Comparison of ENCODE assay signal across 13 cellular contexts in genomic region chr15:31304736-31305365, GRCh38. TPM values are rescaled to one million over a fixed set of nuclear protein-coding genes. Genes with fewer than 3 reads are reported as not detected.
DNase-seq lines count a peak whose midpoint lies in the region; ATAC-seq and TF ChIP-seq lines count a peak whose summit lies in the region.
"Had no signal": no experiment of that assay in that cellular context is flagged by ENCODE, and none has a peak within 500 bp of the region (broad histone marks: within the 10 kb centered on the region; RNA-seq: fewer than 3 reads in every experiment).

No MANE protein-coding gene starts in this region.

- POLR2A ChIA-PET in HEK293 (lab: Yijun Ruan, JAX): no interaction called here

- TF ChIP-seq CTCF in HEK293 (tag by site-specific recombination; IDR thresholded peaks at IDR 0.05) (no peak), lower leg skin (IDR thresholded peaks at IDR 0.05) (no peak)

- H3K9me3 Mint-ChIP-seq in CD4-positive, CD25-positive, alpha-beta regulatory T cell: no peaks in the 10 kb centered on the region
- H3K9me3 Mint-ChIP-seq: activated T-cell treated with anti-CD3 and anti-CD28 coated beads, Interleukin-2, amount 50 U/mL, for 72 hours; naive B cell had no signal

- H3K4me1 Mint-ChIP-seq in CD4-positive, CD25-positive, alpha-beta regulatory T cell: peaks cover 0 to 48% (median 22%) of the 10 kb centered on the region in 4 donors

- CTCF ChIA-PET in HEK293 (lab: Yijun Ruan, JAX): no interaction called here

- no peak for TF ChIP-seq POLR2A in lower leg skin (IDR thresholded peaks at IDR 0.05)

- intact Hi-C loops in lower leg skin (cut with DNase I; ENCODE audit: low total_unique reads): no loop called here

- H3K4me1 ChIP-seq in CD4-positive, CD25-positive, alpha-beta regulatory T cell (ENCODE audit: control insufficient read depth, insufficient read depth, low read length, poor library complexity, severe bottlenecking): peaks cover 12% of the 10 kb centered on the region
- no peaks in the 10 kb centered on the region; the same call in 1 of the 2 replicates for H3K4me1 ChIP-seq in HEK293 (ENCODE audit: control insufficient read depth, insufficient read depth, low read length)

- no peak overlapping the region for H3K4me3 ChIP-seq in CD4-positive, CD25-positive, alpha-beta regulatory T cell (ENCODE audit: low read depth, low read length)
- H3K4me3 ChIP-seq in HEK293 (ENCODE audit: low read depth, low read length) (no peak overlapping the region), lower leg skin (ENCODE audit: low read depth, poor library complexity, severe bottlenecking) (no peak overlapping the region)
- H3K4me3 ChIP-seq: thoracic aorta had no signal

- no peaks in the 10 kb centered on the region for H3K36me3 Mint-ChIP-seq in CD4-positive, CD25-positive, alpha-beta regulatory T cell
- H3K36me3 Mint-ChIP-seq: naive B cell had no signal

- H3K9me3 ChIP-seq in CD4-positive, CD25-positive, alpha-beta regulatory T cell (ENCODE audit: control insufficient read depth in 2 of 2, low read length in 2 of 2): no peaks in the 10 kb centered on the region
- H3K9me3 ChIP-seq in HEK293 (ENCODE audit: control insufficient read depth, insufficient read depth, low read depth, low read length): no peaks in the 10 kb centered on the region
- H3K9me3 ChIP-seq: thoracic aorta had no signal

- WGBS in lower leg skin, 2 donors: 86% methylated on average over 12 of the region's 12 CpGs

- H3K27ac Mint-ChIP-seq in CD4-positive, CD25-positive, alpha-beta regulatory T cell: peak overlapping the region in 2 of 3 donors; percentile 20 to 84
- H3K27ac Mint-ChIP-seq: activated T-cell treated with anti-CD3 and anti-CD28 coated beads, Interleukin-2, amount 50 U/mL, for 72 hours had no signal

- ATAC-seq in CD4-positive, CD25-positive, alpha-beta regulatory T cell (ENCODE audit: low read depth in 2 of 2): no peak

- H3K4me3 Mint-ChIP-seq in CD4-positive, CD25-positive, alpha-beta regulatory T cell: no peak overlapping the region
- H3K4me3 Mint-ChIP-seq: activated T-cell treated with anti-CD3 and anti-CD28 coated beads, Interleukin-2, amount 50 U/mL, for 72 hours had no signal

- no peaks in the 10 kb centered on the region for H3K27me3 ChIP-seq in CD4-positive, CD25-positive, alpha-beta regulatory T cell (ENCODE audit: control insufficient read depth, insufficient read depth, low read length)

- H3K27me3 Mint-ChIP-seq in CD4-positive, CD25-positive, alpha-beta regulatory T cell: peaks cover 5% of the 10 kb centered on the region
- H3K27me3 Mint-ChIP-seq: naive B cell had no signal

- no peaks in the 10 kb centered on the region for H3K36me3 ChIP-seq in CD4-positive, CD25-positive, alpha-beta regulatory T cell (ENCODE audit: control insufficient read depth, insufficient read depth, low read length)
- H3K36me3 ChIP-seq in HEK293 (ENCODE audit: control insufficient read depth in 2 of 2, insufficient read depth in 1 of 2, low read length in 2 of 2): no peaks in the 10 kb centered on the region
- H3K36me3 ChIP-seq: thoracic aorta had no signal

- no peak for DNase-seq in CD4-positive, CD25-positive, alpha-beta regulatory T cell
- DNase-seq in RPMI8226: peak; percentile 25
- peak; percentile 14 to 73 for DNase-seq in lower leg skin (ENCODE audit: low spot score in 2 of 2)
- no peak for DNase-seq in D341Med (ENCODE audit: low spot score)
- DNase-seq in hepatic stellate cell (ENCODE audit: low spot score): no peak
- DNase-seq in NCI-H2029 (lab: John Stamatoyannopoulos, UW): no peak
- no peak for DNase-seq in putamen (ENCODE audit: low spot score)
- DNase-seq: activated T-cell treated with anti-CD3 and anti-CD28 coated beads, Interleukin-2, amount 50 U/mL, for 72 hours; naive B cell; NCI-H82; stimulated activated CD4-positive, alpha-beta T cell treated with anti-CD3 and anti-CD28 coated beads, Interleukin-2, amount 100 ng/mL, for 24 hours had no signal

- no peak overlapping the region for H3K27ac ChIP-seq in CD4-positive, CD25-positive, alpha-beta regulatory T cell (ENCODE audit: insufficient read depth, low read length, poor library complexity, severe bottlenecking)
- no peak overlapping the region for H3K27ac ChIP-seq in HEK293 (ENCODE audit: extremely low read depth, low read depth, low read length)
- H3K27ac ChIP-seq: thoracic aorta had no signal

TF ChIP-seq in HEK293, 187 proteins besides CTCF, POLR2A, EP300 and RAD21:
- TF ChIP-seq YY2 (tag by site-specific recombination; IDR thresholded peaks at IDR 0.05) (no peak), GLIS1 (tag by site-specific recombination; IDR thresholded peaks at IDR 0.05) (peak; percentile 52; the same call in 1 of the 2 replicates), ZNF704 (tag by site-specific recombination; IDR thresholded peaks at IDR 0.05) (no peak), ZNF366 (tag by site-specific recombination; conservative IDR thresholded peaks at IDR 0.05) (no peak), ZNF555 (tag by site-specific recombination; conservative IDR thresholded peaks at IDR 0.05) (no peak), ZBTB10 (tag by site-specific recombination; IDR thresholded peaks at IDR 0.05) (no peak)
TF ChIP-seq in HEK293: peak in this region for 1.

RNA-seq across cellular contexts. Expression of gene KLF13, which starts 21.8 kb away (rescaled TPM):
- 227 TPM for total RNA-seq in CD4-positive, CD25-positive, alpha-beta regulatory T cell
- 10 to 100 TPM; 36.3 to 52.1 (median 47.7) TPM for polyA plus RNA-seq in CD4-positive, CD25-positive, alpha-beta regulatory T cell
- 100 to 1,000 TPM in 2 of 4 donors, 10 to 100 TPM in 2; 50.8 to 151 (median 98.7) TPM for total RNA-seq in lower leg skin

Comparison
In these comparisons a context has a peak if more than half of its experiments do, and no peak if none do; other contexts are left out.
1. DNase-seq: peak in RPMI8226 (single experiment) and lower leg skin (2 of 2); none in CD4-positive, CD25-positive, alpha-beta regulatory T cell (0 of 3), D341Med (single experiment), hepatic stellate cell (single experiment), NCI-H2029 (single experiment) and putamen (single experiment).